In genomic region chr1:76278711-76279386, GRCh38 we compare ENCODE assay signal across 22 cellular contexts.
A peak's percentile ranks its signal among the peaks of the same experiment; 100 is the strongest.
DNase-seq lines count a peak whose midpoint lies in the region; ATAC-seq and TF ChIP-seq lines count a peak whose summit lies in the region.
"Had no signal": no experiment of that assay in that cellular context is flagged by ENCODE, and none has a peak within 500 bp of the region (broad histone marks: within the 10 kb centered on the region; RNA-seq: fewer than 3 reads in every experiment).

No MANE protein-coding gene starts in this region.

- H2BK15ac ChIP-seq in mesenchymal stem cell (ENCODE audit: low read depth, poor library complexity, severe bottlenecking) = no peak overlapping the region

- H3K27ac Mint-ChIP-seq in brain (peak overlapping the region in 3 of 5 experiments; percentile 56 to 67 (median 58)), type B pancreatic cell (peak overlapping the region; percentile 75)
- H3K27ac Mint-ChIP-seq: activated CD8-positive, alpha-beta T cell treated with anti-CD3 and anti-CD28 coated beads, Interleukin-2, amount 10 ng/mL, durations not matched to agents 7 days and 5 days; activated naive CD4-positive, alpha-beta T cell treated with anti-CD3 and anti-CD28 coated beads for 36 hours; activated T-cell treated with anti-CD3 and anti-CD28 coated beads, Interleukin-2, amount 50 U/mL, for 24 hours; dendritic cell treated with granulocyte-macrophage colony-stimulating factor and Interleukin-4, amounts not matched to agents 40 ng/mL and 50 ng/mL, for 4 days had no signal

- no peak overlapping the region for H3K4me3 Mint-ChIP-seq in brain
- H3K4me3 Mint-ChIP-seq in type B pancreatic cell = peak overlapping the region; percentile 82
- H3K4me3 Mint-ChIP-seq: activated CD8-positive, alpha-beta T cell treated with anti-CD3 and anti-CD28 coated beads, Interleukin-2, amount 10 ng/mL, durations not matched to agents 7 days and 5 days; activated naive CD4-positive, alpha-beta T cell treated with anti-CD3 and anti-CD28 coated beads for 36 hours; activated T-cell treated with anti-CD3 and anti-CD28 coated beads, Interleukin-2, amount 50 U/mL, for 24 hours; dendritic cell treated with granulocyte-macrophage colony-stimulating factor and Interleukin-4, amounts not matched to agents 40 ng/mL and 50 ng/mL, for 4 days had no signal

- H3K27me3 Mint-ChIP-seq in brain (no peaks in the 10 kb centered on the region), type B pancreatic cell (no peaks in the 10 kb centered on the region)
- H3K27me3 Mint-ChIP-seq: activated T-cell treated with anti-CD3 and anti-CD28 coated beads, Interleukin-2, amount 50 U/mL, for 24 hours; dendritic cell treated with granulocyte-macrophage colony-stimulating factor and Interleukin-4, amounts not matched to agents 40 ng/mL and 50 ng/mL, for 4 days had no signal

- H2BK12ac ChIP-seq in mesenchymal stem cell (ENCODE audit: low read length in 2 of 2) = no peak overlapping the region

- no peak overlapping the region for H3K9ac ChIP-seq in mesenchymal stem cell (ENCODE audit: low read length)

- H3K4me1 Mint-ChIP-seq in brain (peaks cover 35% of the 10 kb centered on the region), type B pancreatic cell (ENCODE audit: unreplicated experiment) (peaks cover 43% of the 10 kb centered on the region)

- H3K4ac ChIP-seq in mesenchymal stem cell (ENCODE audit: low read depth in 1 of 2, low read length in 2 of 2) = no peak overlapping the region

- no peaks in the 10 kb centered on the region for H3K36me3 Mint-ChIP-seq in brain
- H3K36me3 Mint-ChIP-seq in type B pancreatic cell = no peaks in the 10 kb centered on the region

- ATAC-seq in esophagus mucosa = no peak
- ATAC-seq: activated CD8-positive, alpha-beta T cell treated with anti-CD3 and anti-CD28 coated beads, Interleukin-2, amount 10 ng/mL, durations not matched to agents 7 days and 5 days; gastrocnemius medialis; left lobe of liver had no signal

- no peak overlapping the region for H2AK5ac ChIP-seq in mesenchymal stem cell (ENCODE audit: low read length, severe bottlenecking)

- TF ChIP-seq CTCF in brain (conservative IDR thresholded peaks at IDR 0.05) (no peak), type B pancreatic cell (conservative IDR thresholded peaks at IDR 0.05) (no peak), spleen (IDR thresholded peaks at IDR 0.05 in 8 of 11, conservative IDR thresholded peaks at IDR 0.05 in 3 of 11) (no peak)

- H4K91ac ChIP-seq in mesenchymal stem cell (ENCODE audit: low read length) = no peak overlapping the region

- H2BK5ac ChIP-seq in mesenchymal stem cell (ENCODE audit: low read depth, low read length, poor library complexity, severe bottlenecking) = no peak overlapping the region

- DNase-seq in NCI-H2171 treated with DMSO at 0.1 percent for 48 hours (lab: John Stamatoyannopoulos, UW) (peak; percentile 42), NCI-H2171 (lab: John Stamatoyannopoulos, UW) (no peak), mesenchymal stem cell (peak; percentile 41), type B pancreatic cell (ENCODE audit: extremely low spot score, unreplicated experiment) (no peak), spleen (no peak)
- DNase-seq in activated CD4-positive, alpha-beta T cell treated with anti-CD3 and anti-CD28 coated beads, Interleukin-2, amount 50 U/mL, for 1 hour = no peak
- DNase-seq: activated CD8-positive, alpha-beta T cell treated with anti-CD3 and anti-CD28 coated beads, Interleukin-2, amount 10 ng/mL, durations not matched to agents 7 days and 5 days; activated naive CD4-positive, alpha-beta T cell treated with anti-CD3 and anti-CD28 coated beads for 36 hours; activated T-cell treated with anti-CD3 and anti-CD28 coated beads, Interleukin-2, amount 50 U/mL, for 24 hours; Calu3; gastrocnemius medialis; NCI-H748 treated with DMSO at 0.1 percent for 48 hours; stimulated activated CD4-positive, alpha-beta T cell treated with anti-CD3 and anti-CD28 coated beads, Interleukin-15, amount 100 ng/mL, for 24 hours; T-helper 2 cell had no signal

- no peak overlapping the region for H3K23ac ChIP-seq in mesenchymal stem cell (ENCODE audit: low read length in 2 of 2)

- H3K9me3 Mint-ChIP-seq in brain (no peaks in the 10 kb centered on the region), type B pancreatic cell (no peaks in the 10 kb centered on the region)
- H3K9me3 Mint-ChIP-seq: activated naive CD4-positive, alpha-beta T cell treated with anti-CD3 and anti-CD28 coated beads for 36 hours; activated T-cell treated with anti-CD3 and anti-CD28 coated beads, Interleukin-2, amount 50 U/mL, for 24 hours; dendritic cell treated with granulocyte-macrophage colony-stimulating factor and Interleukin-4, amounts not matched to agents 40 ng/mL and 50 ng/mL, for 4 days had no signal

- H4K8ac ChIP-seq in mesenchymal stem cell (ENCODE audit: low read length) = peak overlapping the region; percentile 84

- intact Hi-C loops in spleen (cut with DNase I; ENCODE audit: low total_unique reads) = no loop called here

- H3K4me2 ChIP-seq in mesenchymal stem cell (ENCODE audit: low read length, poor library complexity, severe bottlenecking) = no peak overlapping the region

- H3K36me3 ChIP-seq in mesenchymal stem cell (ENCODE audit: control insufficient read depth in 1 of 2, insufficient read depth in 2 of 2, low read depth in 1 of 2, low read length in 2 of 2) (no peaks in the 10 kb centered on the region), spleen (no peaks in the 10 kb centered on the region)
- H3K36me3 ChIP-seq: gastrocnemius medialis, SJCRH30, thyroid gland had no signal

- H3K4me1 ChIP-seq in mesenchymal stem cell (ENCODE audit: control insufficient read depth, insufficient read depth, low read depth, low read length) = peaks cover 3% of the 10 kb centered on the region
- H3K4me1 ChIP-seq in spleen = no peaks in the 10 kb centered on the region
- H3K4me1 ChIP-seq: gastrocnemius medialis had no signal

- no peaks in the 10 kb centered on the region for H3K79me1 ChIP-seq in mesenchymal stem cell (replicated peaks; ENCODE audit: low read length, poor library complexity, severe bottlenecking)

- no peak overlapping the region for H3K18ac ChIP-seq in mesenchymal stem cell (ENCODE audit: low read depth in 1 of 2, low read length in 2 of 2)

- no peak overlapping the region for H3K27ac ChIP-seq in mesenchymal stem cell (ENCODE audit: low read length, poor library complexity, severe bottlenecking)
- H3K27ac ChIP-seq in spleen = no peak overlapping the region
- H3K27ac ChIP-seq: 22Rv1, gastrocnemius medialis, SJCRH30, VCaP had no signal

- H3K4me3 ChIP-seq in mesenchymal stem cell (ENCODE audit: insufficient read depth in 1 of 2, low read depth in 1 of 2, low read length in 2 of 2) = no peak overlapping the region
- no peak overlapping the region for H3K4me3 ChIP-seq in spleen
- H3K4me3 ChIP-seq: gastrocnemius medialis, SJCRH30, thyroid gland had no signal

- H3K14ac ChIP-seq in mesenchymal stem cell (ENCODE audit: low read length in 2 of 2) = no peak overlapping the region

- WGBS in mesenchymal stem cell = 85% methylated on average over 9 of the region's 9 CpGs
- 89 to 92% (median 91%) methylated on average over 9 of the region's 9 CpGs for WGBS in spleen, 5 donors

- TF ChIP-seq POLR2A in spleen (IDR thresholded peaks at IDR 0.05) = no peak

- H2BK120ac ChIP-seq in mesenchymal stem cell (ENCODE audit: low read depth, low read length) = peak overlapping the region; percentile 85

- H2AFZ ChIP-seq in mesenchymal stem cell (ENCODE audit: low read depth, low read length) = peak overlapping the region; percentile 6

- H3K9me3 ChIP-seq in mesenchymal stem cell (ENCODE audit: control insufficient read depth, low read length) = no peaks in the 10 kb centered on the region
- no peaks in the 10 kb centered on the region for H3K9me3 ChIP-seq in spleen
- H3K9me3 ChIP-seq: gastrocnemius medialis, SJCRH30, thyroid gland had no signal

- H3K27me3 ChIP-seq in mesenchymal stem cell (ENCODE audit: control insufficient read depth in 1 of 2, insufficient read depth in 1 of 2, low read length in 2 of 2) = no peaks in the 10 kb centered on the region
- no peaks in the 10 kb centered on the region for H3K27me3 ChIP-seq in spleen (replicated peaks in 1 of 7)
- H3K27me3 ChIP-seq: gastrocnemius medialis, SJCRH30, thyroid gland had no signal

Comparison
In these comparisons a context has a peak if more than half of its experiments do, and no peak if none do; other contexts are left out.
1. DNase-seq: peak in NCI-H2171 treated with DMSO at 0.1 percent for 48 hours (single experiment) and mesenchymal stem cell (single experiment); none in NCI-H2171 (single experiment), type B pancreatic cell (single experiment), spleen (single experiment) and activated CD4-positive, alpha-beta T cell treated with anti-CD3 and anti-CD28 coated beads, Interleukin-2, amount 50 U/mL, for 1 hour (single experiment).